28 cellular contexts compared by ENCODE assay signal in the genomic region with DNA sequence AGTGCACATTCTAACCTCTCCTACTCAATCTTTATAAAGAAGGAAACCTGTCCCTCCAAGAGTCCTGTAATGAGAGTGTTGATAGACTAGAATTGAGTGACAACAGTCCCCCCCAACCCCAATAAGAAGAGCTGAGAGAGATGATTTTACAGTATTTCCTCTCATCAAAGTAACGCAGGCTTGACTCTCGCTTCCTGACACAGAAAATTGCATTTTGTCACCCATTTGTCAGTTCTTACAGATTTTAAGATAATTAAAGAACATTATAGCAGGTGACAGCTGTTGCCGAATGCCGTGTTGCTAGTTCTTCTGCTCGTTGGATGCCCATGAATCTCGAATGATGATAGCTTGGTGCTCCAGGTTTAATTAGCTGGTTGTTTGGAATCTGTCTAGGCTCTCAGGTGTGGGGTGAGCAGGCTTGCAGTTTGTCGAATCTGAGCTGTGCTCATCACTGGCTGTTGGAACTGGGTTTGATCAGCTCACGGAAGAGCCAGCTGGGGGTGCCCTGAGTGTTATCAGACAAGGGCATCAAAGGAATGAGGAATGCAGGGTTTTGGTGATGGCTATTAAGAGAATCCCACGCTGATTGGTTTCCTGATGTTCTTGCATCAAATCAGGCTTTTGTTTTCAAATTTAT.
"Had no signal": no experiment of that assay in that cellular context is flagged by ENCODE, and none has a peak within 500 bp of the region (broad histone marks: within the 10 kb centered on the region; RNA-seq: fewer than 3 reads in every experiment).

No MANE protein-coding gene starts in this region.

- H3K27me3 ChIP-seq: colonic mucosa, gastrocnemius medialis, hepatocyte, neutrophil, pancreas, right atrium auricular region, testis, tibial artery had no signal

- H3K4me1 ChIP-seq: colonic mucosa, gastrocnemius medialis, heart left ventricle, pancreas, right atrium auricular region, stomach, testis, tibial artery had no signal

- ATAC-seq: esophagus mucosa; gastrocnemius medialis; heart left ventricle; left lobe of liver; naive thymus-derived CD8-positive, alpha-beta T cell had no signal

- H3K9me3 Mint-ChIP-seq: dendritic cell treated with granulocyte-macrophage colony-stimulating factor and Interleukin-4, amounts not matched to agents 40 ng/mL and 50 ng/mL, for 4 days; naive thymus-derived CD8-positive, alpha-beta T cell; stimulated activated effector memory CD8-positive, alpha-beta T cell treated with anti-CD3 and anti-CD28 coated beads, Interleukin-12 subunit alpha, Interleukin-12 subunit beta, amount 100 ng/mL, for 72 hours; type B pancreatic cell had no signal

- H3K36me3 ChIP-seq: colonic mucosa, gastrocnemius medialis, heart left ventricle, neutrophil, pancreas, right atrium auricular region, stomach, tibial artery had no signal

- H3K79me2 ChIP-seq: hepatocyte had no signal

- H3K4me2 ChIP-seq: hepatocyte, smooth muscle cell had no signal

- H3K9me3 ChIP-seq: colonic mucosa, gastrocnemius medialis, heart left ventricle, neutrophil, pancreas, right atrium auricular region, stomach, testis, tibial artery had no signal

- H3K27me3 Mint-ChIP-seq: dendritic cell treated with granulocyte-macrophage colony-stimulating factor and Interleukin-4, amounts not matched to agents 40 ng/mL and 50 ng/mL, for 4 days; progenitor cell of endocrine pancreas had no signal

- H3K27ac ChIP-seq: colonic mucosa, epithelial cell of prostate, heart left ventricle, hepatocyte, neutrophil, pancreas, right atrium auricular region, stomach, testis, tibial artery had no signal

- H3K27ac Mint-ChIP-seq: dendritic cell treated with granulocyte-macrophage colony-stimulating factor and Interleukin-4, amounts not matched to agents 40 ng/mL and 50 ng/mL, for 4 days; endodermal cell; nephron progenitor cell; stimulated activated effector memory CD8-positive, alpha-beta T cell treated with anti-CD3 and anti-CD28 coated beads, Interleukin-12 subunit alpha, Interleukin-12 subunit beta, amount 100 ng/mL, for 72 hours; type B pancreatic cell had no signal

- H3K4me1 Mint-ChIP-seq: naive thymus-derived CD8-positive, alpha-beta T cell; nephron progenitor cell; stimulated activated effector memory CD8-positive, alpha-beta T cell treated with anti-CD3 and anti-CD28 coated beads, Interleukin-12 subunit alpha, Interleukin-12 subunit beta, amount 100 ng/mL, for 72 hours had no signal

- H3K4me3 ChIP-seq: colonic mucosa, gastrocnemius medialis, heart left ventricle, hepatocyte, lung, pancreas, right atrium auricular region, smooth muscle cell, stomach, testis, tibial artery had no signal

- H3K4me3 Mint-ChIP-seq: dendritic cell treated with granulocyte-macrophage colony-stimulating factor and Interleukin-4, amounts not matched to agents 40 ng/mL and 50 ng/mL, for 4 days; endodermal cell; naive thymus-derived CD8-positive, alpha-beta T cell; nephron progenitor cell; stimulated activated effector memory CD8-positive, alpha-beta T cell treated with anti-CD3 and anti-CD28 coated beads, Interleukin-12 subunit alpha, Interleukin-12 subunit beta, amount 100 ng/mL, for 72 hours; type B pancreatic cell had no signal

- DNase-seq: colonic mucosa; effector CD8-positive, alpha-beta T cell; endodermal cell; foreskin fibroblast; gastrocnemius medialis; heart left ventricle; kidney; naive thymus-derived CD8-positive, alpha-beta T cell; nephron progenitor cell; pancreas; stimulated activated CD4-positive, alpha-beta T cell treated with anti-CD3 and anti-CD28 coated beads, Interleukin-2, amount 100 ng/mL, for 24 hours; stimulated activated CD4-positive, alpha-beta T cell treated with anti-CD3 and anti-CD28 coated beads, Interleukin-4, amount 100 ng/mL, for 24 hours; stimulated activated naive CD4-positive, alpha-beta T cell treated with Interleukin-2 at 50 U/mL for 16 hours; stomach; testis; tibial artery had no signal

- H2AFZ ChIP-seq: hepatocyte had no signal

- H3K36me3 Mint-ChIP-seq: naive thymus-derived CD8-positive, alpha-beta T cell; stimulated activated effector memory CD8-positive, alpha-beta T cell treated with anti-CD3 and anti-CD28 coated beads, Interleukin-12 subunit alpha, Interleukin-12 subunit beta, amount 100 ng/mL, for 72 hours; type B pancreatic cell had no signal
